ENCODE assay signal across 22 cellular contexts in the genomic region with DNA sequence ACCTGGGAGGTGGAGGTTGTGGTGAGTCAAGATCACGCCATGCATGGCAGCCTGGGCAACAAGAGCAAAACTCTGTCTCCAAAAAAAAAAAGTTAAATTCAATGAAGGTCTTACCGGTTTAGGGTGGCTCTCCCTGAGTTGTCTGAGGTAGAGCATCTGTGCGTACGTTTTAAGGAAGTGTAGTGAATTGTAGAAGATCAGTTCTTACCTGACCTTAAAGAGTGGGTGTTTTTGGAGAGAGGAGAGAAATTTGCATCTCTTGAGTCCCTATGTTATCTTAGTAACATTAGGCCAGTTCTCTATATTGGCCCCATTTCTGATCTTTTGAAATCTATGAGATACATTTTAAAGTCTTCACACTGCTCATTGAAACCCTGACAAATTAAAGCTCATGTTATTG.
"Had no signal": no experiment of that assay in that cellular context is flagged by ENCODE, and none has a peak within 500 bp of the region (broad histone marks: within the 10 kb centered on the region; RNA-seq: fewer than 3 reads in every experiment).

No MANE protein-coding gene starts in this region.

- H3K27ac ChIP-seq: colonic mucosa, epithelial cell of prostate, esophagus squamous epithelium, gastrocnemius medialis, heart left ventricle, left lung, lower lobe of right lung had no signal

- H3K36me3 ChIP-seq: colonic mucosa had no signal

- DNase-seq: cerebellar nuclear complex; colonic mucosa; cortex of kidney; effector CD8-positive, alpha-beta T cell; effector memory CD8-positive, alpha-beta T cell; endodermal cell; erythroblast; esophagus squamous epithelium; foreskin fibroblast; foreskin melanocyte; gastrocnemius medialis; heart left ventricle; hippocampal formation; left cardiac atrium; left lung; left ventricle myocardium superior; lower lobe of right lung; mesendoderm; midbrain had no signal

- ATAC-seq: effector memory CD8-positive, alpha-beta T cell; esophagus mucosa; gastrocnemius medialis; heart left ventricle; left cardiac atrium; left lung; left ventricle myocardium superior; lower lobe of right lung had no signal

- H3K4me1 Mint-ChIP-seq: endodermal cell had no signal

- H3K9me3 ChIP-seq: colonic mucosa, gastrocnemius medialis, lower lobe of right lung had no signal

- H3K9me3 Mint-ChIP-seq: endodermal cell had no signal

- H3K27me3 ChIP-seq: colonic mucosa, esophagus squamous epithelium, gastrocnemius medialis, heart left ventricle, left lung had no signal

- H3K4me3 Mint-ChIP-seq: dendritic cell treated with granulocyte-macrophage colony-stimulating factor and Interleukin-4, amounts not matched to agents 40 ng/mL and 50 ng/mL, for 4 days; effector memory CD8-positive, alpha-beta T cell; endodermal cell had no signal

- H3K4me3 ChIP-seq: colonic mucosa, esophagus squamous epithelium, gastrocnemius medialis, heart left ventricle, left lung, lower lobe of right lung had no signal

- H3K4me1 ChIP-seq: colonic mucosa, esophagus squamous epithelium, gastrocnemius medialis, heart left ventricle, left lung, lower lobe of right lung had no signal

- H3K27me3 Mint-ChIP-seq: dendritic cell treated with granulocyte-macrophage colony-stimulating factor and Interleukin-4, amounts not matched to agents 40 ng/mL and 50 ng/mL, for 4 days had no signal

- H3K27ac Mint-ChIP-seq: dendritic cell treated with granulocyte-macrophage colony-stimulating factor and Interleukin-4, amounts not matched to agents 40 ng/mL and 50 ng/mL, for 4 days; effector memory CD8-positive, alpha-beta T cell; endodermal cell had no signal
